In the genomic region with DNA sequence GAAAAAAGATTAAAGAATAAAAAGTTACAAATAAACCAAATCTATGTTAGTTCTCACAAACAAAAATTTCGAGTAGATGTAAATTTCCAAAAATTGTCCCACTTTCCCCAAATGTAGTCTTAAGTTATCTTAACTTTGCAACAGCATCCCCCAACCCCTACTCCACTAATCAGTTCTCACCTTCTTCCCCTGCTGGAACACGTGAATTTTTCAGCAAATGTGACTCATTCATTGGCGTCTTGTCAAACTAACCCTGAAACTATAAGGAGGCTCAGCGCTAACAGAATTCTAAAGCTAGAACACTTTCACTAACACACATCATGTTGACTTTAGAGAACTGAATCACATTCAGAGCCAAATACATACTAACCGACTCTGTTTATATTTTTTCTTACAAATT, we compare ENCODE assay signal across 15 cellular contexts. TPM values are rescaled to one million over a fixed set of nuclear protein-coding genes. Genes with fewer than 3 reads are reported as not detected.
DNase-seq lines count a peak whose midpoint lies in the region; ATAC-seq and TF ChIP-seq lines count a peak whose summit lies in the region.
"Had no signal": no experiment of that assay in that cellular context is flagged by ENCODE, and none has a peak within 500 bp of the region (broad histone marks: within the 10 kb centered on the region; RNA-seq: fewer than 3 reads in every experiment).

No MANE protein-coding gene starts in this region.

- H2BK20ac ChIP-seq in IMR-90 (ENCODE audit: low read depth, low read length), result no peak overlapping the region

- no peak overlapping the region for H2AFZ ChIP-seq in IMR-90 (replicated peaks; ENCODE audit: low read length, poor library complexity)

- peak overlapping the region; percentile 55; the same call in 1 of the 2 replicates for H3K4me2 ChIP-seq in IMR-90 (ENCODE audit: low read depth, low read length)

- no peak overlapping the region for H3K27ac Mint-ChIP-seq in Calu3 (ENCODE audit: unreplicated experiment)
- no peak overlapping the region for H3K27ac Mint-ChIP-seq in stimulated activated memory B cell treated with anti-CD40 and anti-IgM and Interleukin-4, amounts not matched to agents 10 μg/mL and 1 μg/mL and 100 μg/mL, for 72 hours
- H3K27ac Mint-ChIP-seq: CD4-positive, CD25-positive, alpha-beta regulatory T cell; T-helper 1 cell treated with Interleukin-12 subunit alpha and Interleukin-12 subunit beta and Interleukin-4 antibody, amounts not matched to agents 30 μg/mL and 1 μg/mL, for 36 hours had no signal

- in situ Hi-C loops in IMR-90 (cut with MboI; ENCODE audit: low sequenced_read_pairs), result no loop called here
- in situ Hi-C loops in GM13976 (cut with MboI; ENCODE audit: low sequenced_read_pairs, unreplicated experiment), result no loop called here

- no peak overlapping the region for H3K4me3 Mint-ChIP-seq in Calu3 (ENCODE audit: low read depth, unreplicated experiment)
- no peak overlapping the region for H3K4me3 Mint-ChIP-seq in stimulated activated memory B cell treated with anti-CD40 and anti-IgM and Interleukin-4, amounts not matched to agents 10 μg/mL and 1 μg/mL and 100 μg/mL, for 72 hours
- H3K4me3 Mint-ChIP-seq: CD4-positive, CD25-positive, alpha-beta regulatory T cell; T-helper 1 cell treated with Interleukin-12 subunit alpha and Interleukin-12 subunit beta and Interleukin-4 antibody, amounts not matched to agents 30 μg/mL and 1 μg/mL, for 36 hours had no signal

- H3K4me1 ChIP-seq in IMR-90 (ENCODE audit: control insufficient read depth, insufficient read depth, low read length), result no peaks in the 10 kb centered on the region

- BruUV-seq in Calu3 (replicated peaks; lab: Mats Ljungman, UMichigan) (no TSS peak), IMR-90 (replicated peaks; lab: Mats Ljungman, UMichigan) (no TSS peak)

- H3K14ac ChIP-seq in IMR-90 (replicated peaks; ENCODE audit: low read depth, low read length), result no peak overlapping the region

- peaks cover 6% of the 10 kb centered on the region; the same call in 1 of the 2 replicates for H4K20me1 ChIP-seq in IMR-90 (ENCODE audit: insufficient read depth, low read length)

- no peak overlapping the region for H3K9ac ChIP-seq in IMR-90 (ENCODE audit: low read depth, low read length)

- H3K4me1 Mint-ChIP-seq in Calu3 (ENCODE audit: low read depth, unreplicated experiment), result peaks cover 9% of the 10 kb centered on the region
- H3K4me1 Mint-ChIP-seq in stimulated activated memory B cell treated with anti-CD40 and anti-IgM and Interleukin-4, amounts not matched to agents 10 μg/mL and 1 μg/mL and 100 μg/mL, for 72 hours, result peaks cover 6% of the 10 kb centered on the region

- TF ChIP-seq POLR2A in IMR-90 (IDR thresholded peaks at IDR 0.05; ENCODE audit: low read depth, low read length), result no peak

- no peak for TF ChIP-seq RAD21 in IMR-90 (IDR thresholded peaks at IDR 0.05; ENCODE audit: low read length)

- H2BK120ac ChIP-seq in IMR-90 (ENCODE audit: low read depth, low read length), result no peak overlapping the region

- H3K56ac ChIP-seq in IMR-90 (ENCODE audit: extremely low read depth, insufficient read depth, low read length), result no peak overlapping the region

- H3K4me3 ChIP-seq in IMR-90 (ENCODE audit: insufficient read depth, low read depth, low read length) (no peak overlapping the region), cardiac fibroblast (replicated peaks in 1 of 2; ENCODE audit: low read depth in 2 of 2, low read length in 2 of 2) (no peak overlapping the region)
- H3K4me3 ChIP-seq: left ventricle myocardium inferior, pancreas, tibial artery had no signal

- no peaks in the 10 kb centered on the region for H3K27me3 ChIP-seq in IMR-90 (ENCODE audit: control insufficient read depth, insufficient read depth, low read length)
- H3K27me3 ChIP-seq: pancreas, tibial artery had no signal

- peak; percentile 77 for ATAC-seq in IMR-90 (ENCODE audit: low read depth)
- no peak for ATAC-seq in GM21526 (IDR thresholded peaks at IDR 0.05; ENCODE audit: low FRiP score, unreplicated experiment)
- ATAC-seq in stimulated activated memory B cell treated with anti-CD40 and anti-IgM and Interleukin-4, amounts not matched to agents 10 μg/mL and 1 μg/mL and 100 μg/mL, for 72 hours, result no peak

- TF ChIP-seq CTCF in Calu3 (IDR thresholded peaks at IDR 0.05; ENCODE audit: unreplicated experiment) (no peak), IMR-90 (conservative IDR thresholded peaks at IDR 0.05; ENCODE audit: low read depth, low read length) (no peak), cardiac fibroblast (IDR thresholded peaks at IDR 0.05; ENCODE audit: low read depth, low read length) (no peak), GM13976 (IDR thresholded peaks at IDR 0.05; ENCODE audit: borderline replicate concordance, control extremely low read depth, extremely low read depth, insufficient read depth, missing control alignments) (no peak)

- 10% methylated on average over 2 of the region's 5 CpGs; no CpG with 5 or more reads in 1 of the 2 experiments for WGBS in IMR-90 (ENCODE audit: extremely low coverage in 2 of 2, insufficient read length in 1 of 2), 2 experiments

- H4K8ac ChIP-seq in IMR-90 (ENCODE audit: low read depth in 2 of 2, low read length in 2 of 2), result no peak overlapping the region

- no peak overlapping the region for H2BK15ac ChIP-seq in IMR-90 (ENCODE audit: low read depth, low read length)

- H3K27me3 Mint-ChIP-seq in Calu3 (ENCODE audit: unreplicated experiment), result no peaks in the 10 kb centered on the region
- no peaks in the 10 kb centered on the region for H3K27me3 Mint-ChIP-seq in stimulated activated memory B cell treated with anti-CD40 and anti-IgM and Interleukin-4, amounts not matched to agents 10 μg/mL and 1 μg/mL and 100 μg/mL, for 72 hours
- H3K27me3 Mint-ChIP-seq: CD4-positive, CD25-positive, alpha-beta regulatory T cell had no signal

- no peak overlapping the region for H2AK5ac ChIP-seq in IMR-90 (ENCODE audit: low read depth, low read length)

- no peaks in the 10 kb centered on the region; the same call in 1 of the 2 replicates for H3K9me1 ChIP-seq in IMR-90 (ENCODE audit: insufficient read depth, low read length)

- H3K36me3 ChIP-seq in IMR-90 (ENCODE audit: control insufficient read depth, insufficient read depth, low read length), result peaks cover 4% of the 10 kb centered on the region; the same call in 1 of the 2 replicates

- H3K18ac ChIP-seq in IMR-90 (ENCODE audit: low read depth, low read length), result no peak overlapping the region

- peak; percentile 7 for DNase-seq in Calu3
- peak; percentile 84 for DNase-seq in IMR-90
- DNase-seq in cardiac fibroblast (ENCODE audit: low read depth in 2 of 2), result peak; percentile 71 to 73
- DNase-seq in lung microvascular endothelial cell (ENCODE audit: low read depth in 2 of 2), result peak; percentile 11 to 48
- DNase-seq in stimulated activated CD4-positive, alpha-beta T cell treated with anti-CD3 and anti-CD28 coated beads, Interleukin-12 subunit alpha, Interleukin-12 subunit beta, amount 100 ng/mL, for 4 hours, result no peak
- DNase-seq in GM13976 (ENCODE audit: low spot score), result no peak
- DNase-seq: CD4-positive, CD25-positive, alpha-beta regulatory T cell; left ventricle myocardium inferior; NCI-H1092; pancreas; tibial artery had no signal

- CTCF ChIA-PET in Calu3 (lab: Charles Lee) (interaction anchor here (1.0 kb wide), 1 partner anchor 10 kb away, joined by 4 read pairs; no protein-coding TSS in a partner anchor), IMR-90 (lab: Yijun Ruan, JAX) (interaction anchor here (1.1 to 1.8 kb wide), 2 partner anchors 9 to 10 kb away, joined by 3 to 4 read pairs; no protein-coding TSS in a partner anchor)

- no peak overlapping the region for H3K27ac ChIP-seq in IMR-90 (ENCODE audit: insufficient read depth, low read length)
- H3K27ac ChIP-seq: HL-60, left ventricle myocardium inferior, pancreas, tibial artery had no signal

- H3K23ac ChIP-seq in IMR-90 (ENCODE audit: low read depth, low read length), result no peak overlapping the region

- no peak overlapping the region for H4K5ac ChIP-seq in IMR-90 (ENCODE audit: low read depth, low read length)

- dilution Hi-C loops in IMR-90 (cut with HindIII; ENCODE audit: low sequenced_read_pairs, unreplicated experiment), result no loop called here

- no peak overlapping the region for H2BK5ac ChIP-seq in IMR-90 (ENCODE audit: low read depth, low read length, poor library complexity, severe bottlenecking)

- intact Hi-C loops in Calu3 (cut with micrococcal nuclease; ENCODE audit: unreplicated experiment), result no loop called here
- intact Hi-C loops in IMR-90 (cut with micrococcal nuclease), result loop anchor here (5.0 kb wide), 1 partner anchor 42 kb away; no protein-coding TSS in a partner anchor

- no peaks in the 10 kb centered on the region for H3K9me3 ChIP-seq in IMR-90 (ENCODE audit: control insufficient read depth, insufficient read depth, low read length)
- H3K9me3 ChIP-seq: left ventricle myocardium inferior, pancreas, tibial artery had no signal

- H4K91ac ChIP-seq in IMR-90 (ENCODE audit: insufficient read depth, low read depth, low read length), result no peak overlapping the region

- H2AK9ac ChIP-seq in IMR-90 (replicated peaks; ENCODE audit: low read depth, low read length, poor library complexity), result no peak overlapping the region

- no peaks in the 10 kb centered on the region for H3K36me3 Mint-ChIP-seq in Calu3 (ENCODE audit: insufficient read depth, unreplicated experiment)
- H3K36me3 Mint-ChIP-seq in stimulated activated memory B cell treated with anti-CD40 and anti-IgM and Interleukin-4, amounts not matched to agents 10 μg/mL and 1 μg/mL and 100 μg/mL, for 72 hours, result peaks cover 43% of the 10 kb centered on the region

- POLR2A ChIA-PET in IMR-90 (lab: Charles Lee; ENCODE audit: unreplicated experiment), result interaction anchor here (0.7 kb wide), 1 partner anchor 842 kb away, joined by 3 read pairs; no protein-coding TSS in a partner anchor

- no peaks in the 10 kb centered on the region for H3K9me3 Mint-ChIP-seq in Calu3 (ENCODE audit: low read depth, unreplicated experiment)
- no peaks in the 10 kb centered on the region for H3K9me3 Mint-ChIP-seq in stimulated activated memory B cell treated with anti-CD40 and anti-IgM and Interleukin-4, amounts not matched to agents 10 μg/mL and 1 μg/mL and 100 μg/mL, for 72 hours
- H3K9me3 Mint-ChIP-seq: CD4-positive, CD25-positive, alpha-beta regulatory T cell; T-helper 1 cell treated with Interleukin-12 subunit alpha and Interleukin-12 subunit beta and Interleukin-4 antibody, amounts not matched to agents 30 μg/mL and 1 μg/mL, for 36 hours had no signal

- no peak overlapping the region for H3K4ac ChIP-seq in IMR-90 (ENCODE audit: low read depth, low read length)

- H3K79me1 ChIP-seq in IMR-90 (ENCODE audit: low read depth in 1 of 2, low read length in 2 of 2), result peaks cover 0 to 9% of the 10 kb centered on the region in 2 experiments; a peak in 2 of 4 replicates

TF ChIP-seq in IMR-90, 13 proteins besides CTCF, POLR2A, EP300 and RAD21:
- TF ChIP-seq SMC3 (IDR thresholded peaks at IDR 0.05; ENCODE audit: low read depth, low read length), result no peak
- TF ChIP-seq FOS (IDR thresholded peaks at IDR 0.05; ENCODE audit: low read depth, low read length), result peak; percentile 15; the same call in 1 of the 2 replicates
- TF ChIP-seq BHLHE40 (IDR thresholded peaks at IDR 0.05; ENCODE audit: low read depth, low read length), result peak; percentile 85

RNA-seq across cellular contexts. Expression of a gene that starts 46.1 kb away (rescaled TPM):
- total RNA-seq in Calu3 (2022) (18.8 and 20.5 TPM in 2 replicates), IMR-90 (2012; rRNA removed) (9.0 and 9.7 TPM in 2 replicates), lung microvascular endothelial cell (5.2 and 8.9 TPM in 2 replicates)
- 20.6 and 23.6 TPM in 2 replicates for polyA plus RNA-seq in IMR-90 (2012; rRNA removed)
- polyA plus RNA-seq in IMR-90 (2012; cell fraction: cytosol; rRNA removed), result 10.6 and 13.2 TPM in 2 replicates
- polyA plus RNA-seq in IMR-90 (2012; cell fraction: nucleus; rRNA removed; ENCODE audit: low replicate concordance), result 32.8 and 122 TPM in 2 replicates

Comparison
In these comparisons a context has a peak if more than half of its experiments do, and no peak if none do; other contexts are left out.
1. DNase-seq: peak in Calu3 (single experiment), IMR-90 (single experiment), cardiac fibroblast (2 of 2) and lung microvascular endothelial cell (2 of 2); none in stimulated activated CD4-positive, alpha-beta T cell treated with anti-CD3 and anti-CD28 coated beads, Interleukin-12 subunit alpha, Interleukin-12 subunit beta, amount 100 ng/mL, for 4 hours (single experiment) and GM13976 (single experiment).